1 cellular context compared by ENCODE assay signal in genomic region chr1:72018562-72018961, GRCh38.
TF ChIP-seq lines count a peak whose summit lies in the region.

No MANE protein-coding gene starts in this region.

TF ChIP-seq in WTC11, 78 proteins besides CTCF, POLR2A, EP300 and RAD21 (continued from another document):
- no peak for TF ChIP-seq MLX (CRISPR knock-in tag; IDR thresholded peaks at IDR 0.05)
- TF ChIP-seq FOXJ3 (CRISPR knock-in tag; IDR thresholded peaks at IDR 0.05; ENCODE audit: borderline replicate concordance), result no peak
- TF ChIP-seq OVOL2 (CRISPR knock-in tag; IDR thresholded peaks at IDR 0.05; ENCODE audit: borderline replicate concordance), result no peak
- TF ChIP-seq NFATC4 (CRISPR knock-in tag; IDR thresholded peaks at IDR 0.05), result no peak
- no peak for TF ChIP-seq SP1 (CRISPR knock-in tag; conservative IDR thresholded peaks at IDR 0.05)
- no peak for TF ChIP-seq GTF2I (CRISPR knock-in tag; conservative IDR thresholded peaks at IDR 0.05)
- TF ChIP-seq JUN (CRISPR knock-in tag; IDR thresholded peaks at IDR 0.05), result no peak
- no peak for TF ChIP-seq SMAD3 (CRISPR knock-in tag; IDR thresholded peaks at IDR 0.05; ENCODE audit: borderline replicate concordance)
